Comparison of ENCODE assay signal across 10 cellular contexts in genomic region chr3:100737334-100737733, GRCh38. TPM values are rescaled to one million over a fixed set of nuclear protein-coding genes. Genes with fewer than 3 reads are reported as not detected.
DNase-seq lines count a peak whose midpoint lies in the region; ATAC-seq and TF ChIP-seq lines count a peak whose summit lies in the region.
"Had no signal": no experiment of that assay in that cellular context is flagged by ENCODE, and none has a peak within 500 bp of the region (broad histone marks: within the 10 kb centered on the region; RNA-seq: fewer than 3 reads in every experiment).

No MANE protein-coding gene starts in this region.

- H3K9me3 ChIP-seq in adrenal gland (replicated peaks in 1 of 3) (no peaks in the 10 kb centered on the region), liver (ENCODE audit: control insufficient read depth in 4 of 4, low read length in 3 of 4) (no peaks in the 10 kb centered on the region), Peyer's patch (no peaks in the 10 kb centered on the region)
- H3K9me3 ChIP-seq in effector memory CD4-positive, alpha-beta T cell (ENCODE audit: control insufficient read depth, low read length): no peaks in the 10 kb centered on the region

- H3K27ac Mint-ChIP-seq in CD14-positive monocyte: no peak overlapping the region
- peak overlapping the region in 1 of 2 donors; percentile 42 for H3K27ac Mint-ChIP-seq in effector memory CD8-positive, alpha-beta T cell
- H3K27ac Mint-ChIP-seq: stimulated activated naive CD8-positive, alpha-beta T cell treated with anti-CD3 and anti-CD28 coated beads, Interleukin-15, Interleukin-2, amounts not matched to agents 100 ng/mL and 50 ng/mL, for 24 hours had no signal

- H3K4me3 ChIP-seq in adrenal gland (no peak overlapping the region), liver (ENCODE audit: low read depth in 1 of 3, low read length in 3 of 3) (no peak overlapping the region), Peyer's patch (no peak overlapping the region)
- H3K4me3 ChIP-seq in effector memory CD4-positive, alpha-beta T cell (ENCODE audit: insufficient read depth, low read depth, low read length, poor library complexity, severe bottlenecking): no peak overlapping the region

- H3K27ac ChIP-seq in adrenal gland: no peak overlapping the region
- no peak overlapping the region for H3K27ac ChIP-seq in liver (ENCODE audit: low read depth in 1 of 2, low read length in 2 of 2)
- H3K27ac ChIP-seq in Peyer's patch: no peak overlapping the region
- no peak overlapping the region for H3K27ac ChIP-seq in effector memory CD4-positive, alpha-beta T cell (ENCODE audit: insufficient read depth, low read length, poor library complexity, severe bottlenecking)

- H3K9me3 Mint-ChIP-seq in CD14-positive monocyte: no peaks in the 10 kb centered on the region
- H3K9me3 Mint-ChIP-seq in effector memory CD8-positive, alpha-beta T cell: no peaks in the 10 kb centered on the region
- H3K9me3 Mint-ChIP-seq: stimulated activated naive CD8-positive, alpha-beta T cell treated with anti-CD3 and anti-CD28 coated beads, Interleukin-15, Interleukin-2, amounts not matched to agents 100 ng/mL and 50 ng/mL, for 24 hours had no signal

- H3K9ac ChIP-seq in liver (ENCODE audit: low read depth in 1 of 2, low read length in 2 of 2): no peak overlapping the region

- no peaks in the 10 kb centered on the region for H3K27me3 Mint-ChIP-seq in CD14-positive monocyte (ENCODE audit: low read depth in 3 of 3)
- no peaks in the 10 kb centered on the region for H3K27me3 Mint-ChIP-seq in effector memory CD8-positive, alpha-beta T cell
- H3K27me3 Mint-ChIP-seq: stimulated activated naive CD8-positive, alpha-beta T cell treated with anti-CD3 and anti-CD28 coated beads, Interleukin-15, Interleukin-2, amounts not matched to agents 100 ng/mL and 50 ng/mL, for 24 hours had no signal

- H3K4me1 ChIP-seq in adrenal gland (replicated peaks in 1 of 2) (peaks cover 0 to 15% of the 10 kb centered on the region in 2 donors), liver (ENCODE audit: control insufficient read depth in 4 of 4, insufficient read depth in 4 of 4, low read length in 3 of 4) (peaks cover 0 to 4% (median under 1%) of the 10 kb centered on the region in 4 donors), Peyer's patch (no peaks in the 10 kb centered on the region)
- no peaks in the 10 kb centered on the region for H3K4me1 ChIP-seq in effector memory CD4-positive, alpha-beta T cell (ENCODE audit: control insufficient read depth, insufficient read depth, low read length, poor library complexity, severe bottlenecking)

- 37 to 57% (median 47%) methylated on average over 2 of the region's 2 CpGs for WGBS in adrenal gland, 4 donors
- 23% methylated on average over 2 of the region's 2 CpGs for WGBS in liver

- intact Hi-C loops in CD14-positive monocyte (cut with micrococcal nuclease): no loop called here
- intact Hi-C loops in adrenal gland (cut with DNase I): no loop called here

- TF ChIP-seq RAD21 in liver (IDR thresholded peaks at IDR 0.05): peak; percentile 70 to 74

- H3K36me3 ChIP-seq in adrenal gland (replicated peaks in 1 of 2) (peaks cover 0 to 64% of the 10 kb centered on the region in 2 donors), liver (ENCODE audit: control insufficient read depth in 4 of 4, insufficient read depth in 3 of 4, low read depth in 1 of 4, low read length in 3 of 4) (peaks cover 9 to 51% (median 33%) of the 10 kb centered on the region in 4 donors), Peyer's patch (peaks cover 0 to 73% (median 2%) of the 10 kb centered on the region in 3 donors)
- peaks cover 67% of the 10 kb centered on the region for H3K36me3 ChIP-seq in effector memory CD4-positive, alpha-beta T cell (ENCODE audit: control insufficient read depth, insufficient read depth, low read length)

- DNase-seq in CD14-positive monocyte (ENCODE audit: low spot score) (no peak), HCEC 1CT (peak; percentile 37), adrenal gland (no peak), Peyer's patch (no peak), NCI-H1092 (lab: John Stamatoyannopoulos, UW) (no peak)
- DNase-seq in effector memory CD8-positive, alpha-beta T cell: no peak
- no peak for DNase-seq in effector memory CD4-positive, alpha-beta T cell
- DNase-seq: activated CD4-positive, CD25-positive, alpha-beta regulatory T cell treated with anti-CD3 and anti-CD28 coated beads, Interleukin-2, amount 50 U/mL, for 72 hours had no signal

- H3K4me1 Mint-ChIP-seq in CD14-positive monocyte: no peaks in the 10 kb centered on the region
- H3K4me1 Mint-ChIP-seq in effector memory CD8-positive, alpha-beta T cell (ENCODE audit: low read depth in 2 of 2): peaks cover 7 to 8% of the 10 kb centered on the region in 2 donors

- TF ChIP-seq CTCF in CD14-positive monocyte (IDR thresholded peaks at IDR 0.05) (peak; percentile 16), adrenal gland (IDR thresholded peaks at IDR 0.05) (peak in 4 of 6 experiments; percentile 21 to 39 (median 34)), liver (IDR thresholded peaks at IDR 0.05; ENCODE audit: low read depth, low read length, missing input control) (peak; percentile 46), Peyer's patch (IDR thresholded peaks at IDR 0.05) (peak in 3 of 6 experiments; percentile 34 to 36 (median 36))

- H3K4me3 Mint-ChIP-seq in CD14-positive monocyte: no peak overlapping the region
- no peak overlapping the region for H3K4me3 Mint-ChIP-seq in effector memory CD8-positive, alpha-beta T cell
- H3K4me3 Mint-ChIP-seq: stimulated activated naive CD8-positive, alpha-beta T cell treated with anti-CD3 and anti-CD28 coated beads, Interleukin-15, Interleukin-2, amounts not matched to agents 100 ng/mL and 50 ng/mL, for 24 hours had no signal

- H3K27me3 ChIP-seq in adrenal gland: no peaks in the 10 kb centered on the region
- H3K27me3 ChIP-seq in liver (ENCODE audit: control insufficient read depth in 4 of 4, insufficient read depth in 4 of 4, low read length in 3 of 4): no peaks in the 10 kb centered on the region
- no peaks in the 10 kb centered on the region for H3K27me3 ChIP-seq in Peyer's patch
- no peaks in the 10 kb centered on the region for H3K27me3 ChIP-seq in effector memory CD4-positive, alpha-beta T cell (replicated peaks; ENCODE audit: control insufficient read depth, insufficient read depth, low read length, poor library complexity, severe bottlenecking)

- H3K36me3 Mint-ChIP-seq in CD14-positive monocyte: peaks cover 65 to 81% of the 10 kb centered on the region in 2 donors
- H3K36me3 Mint-ChIP-seq in effector memory CD8-positive, alpha-beta T cell (ENCODE audit: insufficient read depth): peaks cover 65% of the 10 kb centered on the region

- TF ChIP-seq POLR2A in adrenal gland (IDR thresholded peaks at IDR 0.05) (no peak), Peyer's patch (IDR thresholded peaks at IDR 0.05) (no peak)

- no peak for ATAC-seq in effector memory CD8-positive, alpha-beta T cell (replicated peaks)

TF ChIP-seq in liver, 16 proteins besides CTCF, POLR2A, EP300 and RAD21:
- TF ChIP-seq JUND (IDR thresholded peaks at IDR 0.05) (no peak), RXRA (IDR thresholded peaks at IDR 0.05) (no peak), HNF4A (conservative IDR thresholded peaks at IDR 0.05) (no peak), SP1 (IDR thresholded peaks at IDR 0.05) (no peak), ZBTB33 (IDR thresholded peaks at IDR 0.05) (no peak), ATF3 (IDR thresholded peaks at IDR 0.05) (no peak), GABPA (IDR thresholded peaks at IDR 0.05 in 1 of 2, conservative IDR thresholded peaks at IDR 0.05 in 1 of 2) (no peak), EGR1 (IDR thresholded peaks at IDR 0.05; ENCODE audit: low read depth in 2 of 2) (no peak), MAX (IDR thresholded peaks at IDR 0.05) (no peak), YY1 (IDR thresholded peaks at IDR 0.05) (no peak), NR2F2 (IDR thresholded peaks at IDR 0.05) (no peak)

RNA-seq across cellular contexts. Expression of gene TFG, which starts 28.0 kb away (rescaled TPM):
- polyA plus RNA-seq in CD14-positive monocyte (10 to 100 TPM; 37.9 to 51.2 TPM), adrenal gland (100 to 1,000 TPM in 1 of 3 donors, 10 to 100 TPM in 2; 51.1 to 268 (median 56.3) TPM), liver (10 to 100 TPM; 64.6 to 65.3 TPM)
- total RNA-seq in adrenal gland (100 to 1,000 TPM in 2 of 8 donors, 10 to 100 TPM in 6; 75.8 to 137 (median 86.1) TPM), liver (10 to 100 TPM; 42.4 to 70.8 TPM), Peyer's patch (100 to 1,000 TPM in 3 of 4 donors, 10 to 100 TPM in 1; 75.1 to 188 (median 141) TPM)
